13 cellular contexts compared by ENCODE assay signal in the genomic region with DNA sequence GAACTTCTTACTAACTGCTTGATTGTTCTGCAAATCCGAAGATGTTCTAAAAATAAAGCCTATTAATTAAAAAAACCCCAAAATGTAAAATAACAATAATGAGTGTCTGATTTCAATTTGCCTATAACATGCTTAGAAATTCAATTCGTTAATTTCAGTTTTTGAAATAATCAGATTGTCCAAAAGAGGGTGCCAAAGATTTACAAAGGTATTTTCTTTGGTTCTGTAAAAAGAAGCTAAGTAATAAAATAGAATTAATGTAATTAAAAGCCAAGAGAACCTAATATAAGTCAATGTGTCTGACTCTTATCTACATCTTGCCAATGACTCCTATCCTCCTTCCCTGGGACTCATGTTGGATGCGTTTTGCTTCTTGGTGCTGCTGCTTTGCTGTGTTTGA.
DNase-seq lines count a peak whose midpoint lies in the region; ATAC-seq, FAIRE-seq and TF ChIP-seq lines count a peak whose summit lies in the region.
"Had no signal": no experiment of that assay in that cellular context is flagged by ENCODE, and none has a peak within 500 bp of the region (broad histone marks: within the 10 kb centered on the region; RNA-seq: fewer than 3 reads in every experiment).

No MANE protein-coding gene starts in this region.

- POLR2A ChIA-PET in GM12878 (lab: Charles Lee), result no interaction called here

- DNase-seq in G401 (ENCODE audit: low spot score) (peak; percentile 28), MM.1S (no peak), GM12878 (ENCODE audit: low read depth, low spot score) (no peak), middle frontal gyrus (ENCODE audit: extremely low spot score, low spot score) (peak; percentile 36), left cardiac atrium (no peak), brain microvascular endothelial cell (no peak)
- DNase-seq: activated T-cell treated with anti-CD3 and anti-CD28 coated beads, Interleukin-2, amount 50 U/mL, for 1 hour; anterior cingulate cortex; CD4-positive, CD25-positive, alpha-beta regulatory T cell; NCI-H226; SHP77 treated with DMSO at 0.1 percent for 48 hours had no signal

- FAIRE-seq in GM12878 (lab: Jason Lieb, UNC), result no peak

- BruUV-seq in GM12878 (replicated peaks; lab: Mats Ljungman, UMichigan), result no TSS peak

- 0% methylated on average over 3 of the region's 3 CpGs for WGBS in GM12878 (ENCODE audit: insufficient coverage, insufficient replicate concordance, low lambda C conversion rate, missing lambda C conversion rate)

- H3K4me2 ChIP-seq in MM.1S (ENCODE audit: low read depth, low read length) (no peak overlapping the region), GM12878 (ENCODE audit: control insufficient read depth, insufficient read depth) (no peak overlapping the region)

- no peak for ATAC-seq in GM12878
- no peak for ATAC-seq in GM18505 (IDR thresholded peaks at IDR 0.05; ENCODE audit: unreplicated experiment)
- ATAC-seq in left cardiac atrium, result no peak
- ATAC-seq in HG02970 (IDR thresholded peaks at IDR 0.05; ENCODE audit: low FRiP score, unreplicated experiment), result no peak

- TF ChIP-seq POLR2A in GM12878 (IDR thresholded peaks at IDR 0.05; ENCODE audit: low read depth, low read length) (no peak), GM18505 (IDR thresholded peaks at IDR 0.05; ENCODE audit: borderline replicate concordance, extremely low read depth, insufficient read depth, insufficient read length) (no peak)

- H3K4me3 ChIP-seq in MM.1S (ENCODE audit: low read length) (no peak overlapping the region), GM12878 (no peak overlapping the region), brain microvascular endothelial cell (ENCODE audit: low read depth, low read length) (no peak overlapping the region)

- no peaks in the 10 kb centered on the region for H3F3A ChIP-seq in MM.1S (ENCODE audit: insufficient read depth, low read length)

- H3K9me2 ChIP-seq in MM.1S (replicated peaks; ENCODE audit: insufficient read depth, low read length), result no peaks in the 10 kb centered on the region

- intact Hi-C loops in GM12878 (cut with micrococcal nuclease; ENCODE audit: unreplicated experiment), result no loop called here
- intact Hi-C loops in left cardiac atrium (cut with DNase I), result no loop called here

- RAD21 ChIA-PET in GM12878 (lab: Charles Lee; ENCODE audit: unreplicated experiment), result no interaction called here

- no peak overlapping the region for H2AFZ ChIP-seq in MM.1S (ENCODE audit: low read length)
- H2AFZ ChIP-seq in GM12878 (ENCODE audit: control insufficient read depth, low read depth, low read length), result no peak overlapping the region

- 0 out of 2 replicates have a peak, but pooled peaks have one; percentile 14 for TF ChIP-seq RAD21 in GM12878 (IDR thresholded peaks at IDR 0.05; ENCODE audit: insufficient read depth, low read depth, low read length)

- H4K20me1 ChIP-seq in MM.1S (ENCODE audit: insufficient read depth, low read length) (no peaks in the 10 kb centered on the region), GM12878 (ENCODE audit: control insufficient read depth, insufficient read depth) (no peaks in the 10 kb centered on the region)

- CTCF ChIA-PET in GM12878 (lab: Yijun Ruan, JAX), result interaction anchor here (1.0 to 1.4 kb wide), 3 partner anchors 852 to 1369 kb away, joined by 3 to 6 read pairs (median 4); no protein-coding TSS in a partner anchor

- H3K9ac ChIP-seq in MM.1S (ENCODE audit: low read length), result no peak overlapping the region
- H3K9ac ChIP-seq in GM12878 (ENCODE audit: control insufficient read depth, insufficient read depth, low read length), result no peak overlapping the region

- no peak for TF ChIP-seq EP300 in GM12878 (IDR thresholded peaks at IDR 0.05; ENCODE audit: borderline replicate concordance in 1 of 2, control insufficient read depth in 1 of 2, low read depth in 2 of 2, low read length in 2 of 2)

- H3K9me3 ChIP-seq in MM.1S (replicated peaks; ENCODE audit: insufficient read depth, low read length) (no peaks in the 10 kb centered on the region), GM12878 (replicated peaks; ENCODE audit: control insufficient read depth, insufficient read depth, low read length) (no peaks in the 10 kb centered on the region)

- H3K4me1 ChIP-seq in MM.1S (ENCODE audit: low read length) (no peaks in the 10 kb centered on the region), GM12878 (ENCODE audit: control insufficient read depth, insufficient read depth, low read length) (0 out of 2 replicates have a peak, but pooled peaks cover 3% of the 10 kb centered on the region)

- H3K27me3 ChIP-seq in MM.1S (replicated peaks; ENCODE audit: insufficient read depth, low read length) (no peaks in the 10 kb centered on the region), GM12878 (replicated peaks in 1 of 2; ENCODE audit: control insufficient read depth in 2 of 2, insufficient read depth in 2 of 2, low read length in 1 of 2) (no peaks in the 10 kb centered on the region), brain microvascular endothelial cell (replicated peaks) (no peaks in the 10 kb centered on the region)

- H3K27ac ChIP-seq in MM.1S (ENCODE audit: low read length) (no peak overlapping the region), GM12878 (ENCODE audit: control insufficient read depth, insufficient read depth) (no peak overlapping the region), brain microvascular endothelial cell (no peak overlapping the region)

- in situ Hi-C loops in G401 (cut with HindIII; ENCODE audit: low sequenced_read_pairs), result no loop called here
- in situ Hi-C loops in GM12878 (cut with MboI), result no loop called here
- in situ Hi-C loops in brain microvascular endothelial cell (cut with HindIII; ENCODE audit: low pct_ligation_motif_present, low sequenced_read_pairs), result no loop called here

- TF ChIP-seq CTCF in MM.1S (IDR thresholded peaks at IDR 0.05; ENCODE audit: low read length) (peak; percentile 25), GM12878 (IDR thresholded peaks at IDR 0.05 in 2 of 3, conservative IDR thresholded peaks at IDR 0.05 in 1 of 3; ENCODE audit: control insufficient read depth in 2 of 3, extremely low read depth in 1 of 3, insufficient read depth in 1 of 3, low read depth in 3 of 3, low read length in 3 of 3) (peak in 1 of 3 experiments; percentile 18; a peak in 2 of 6 replicates), brain microvascular endothelial cell (IDR thresholded peaks at IDR 0.05; ENCODE audit: low read depth, low read length, missing control alignments) (no peak)

- H3K36me3 ChIP-seq in MM.1S (replicated peaks; ENCODE audit: insufficient read depth, low read length) (no peaks in the 10 kb centered on the region), GM12878 (ENCODE audit: control insufficient read depth in 2 of 2, insufficient read depth in 2 of 2, low read length in 1 of 2) (no peaks in the 10 kb centered on the region), brain microvascular endothelial cell (replicated peaks) (no peaks in the 10 kb centered on the region)

- H3K79me2 ChIP-seq in MM.1S (ENCODE audit: low read length) (no peaks in the 10 kb centered on the region), GM12878 (ENCODE audit: control insufficient read depth, insufficient read depth, low read length) (no peaks in the 10 kb centered on the region)

- SMC1A ChIA-PET in GM12878 (lab: Charles Lee; ENCODE audit: uncharacterized antibody, unreplicated experiment), result interaction anchor here (0.7 kb wide), 1 partner anchor 1370 kb away, joined by 3 read pairs; no protein-coding TSS in a partner anchor

TF ChIP-seq in GM12878, 131 proteins besides CTCF, POLR2A, EP300 and RAD21 (continues in another document):
- TF ChIP-seq CHD4 (IDR thresholded peaks at IDR 0.05) (no peak), ZNF384 (IDR thresholded peaks at IDR 0.05; ENCODE audit: borderline replicate concordance, low read depth, low read length) (no peak), HDGF (IDR thresholded peaks at IDR 0.05) (no peak), PAX5 (IDR thresholded peaks at IDR 0.05; ENCODE audit: borderline replicate concordance, low read depth, low read length) (no peak), IKZF2 (IDR thresholded peaks at IDR 0.05) (no peak), BRCA1 (IDR thresholded peaks at IDR 0.05; ENCODE audit: low read depth, low read length) (no peak), RELA (IDR thresholded peaks at IDR 0.05; ENCODE audit: borderline replicate concordance, partially characterized antibody) (no peak), NFIC (IDR thresholded peaks at IDR 0.05; ENCODE audit: low read depth, low read length) (no peak), CHD2 (IDR thresholded peaks at IDR 0.05; ENCODE audit: borderline replicate concordance, low read depth, low read length) (no peak), POLR2AphosphoS5 (IDR thresholded peaks at IDR 0.05; ENCODE audit: low read length) (no peak), TAF1 (IDR thresholded peaks at IDR 0.05; ENCODE audit: borderline replicate concordance, low read depth, low read length) (no peak)
- TF ChIP-seq, protein P1, sequence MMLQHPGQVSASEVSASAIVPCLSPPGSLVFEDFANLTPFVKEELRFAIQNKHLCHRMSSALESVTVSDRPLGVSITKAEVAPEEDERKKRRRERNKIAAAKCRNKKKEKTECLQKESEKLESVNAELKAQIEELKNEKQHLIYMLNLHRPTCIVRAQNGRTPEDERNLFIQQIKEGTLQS (IDR thresholded peaks at IDR 0.05; ENCODE audit: borderline replicate concordance, extremely low read depth, low read depth, low read length), result no peak
- TF ChIP-seq, protein P2, sequence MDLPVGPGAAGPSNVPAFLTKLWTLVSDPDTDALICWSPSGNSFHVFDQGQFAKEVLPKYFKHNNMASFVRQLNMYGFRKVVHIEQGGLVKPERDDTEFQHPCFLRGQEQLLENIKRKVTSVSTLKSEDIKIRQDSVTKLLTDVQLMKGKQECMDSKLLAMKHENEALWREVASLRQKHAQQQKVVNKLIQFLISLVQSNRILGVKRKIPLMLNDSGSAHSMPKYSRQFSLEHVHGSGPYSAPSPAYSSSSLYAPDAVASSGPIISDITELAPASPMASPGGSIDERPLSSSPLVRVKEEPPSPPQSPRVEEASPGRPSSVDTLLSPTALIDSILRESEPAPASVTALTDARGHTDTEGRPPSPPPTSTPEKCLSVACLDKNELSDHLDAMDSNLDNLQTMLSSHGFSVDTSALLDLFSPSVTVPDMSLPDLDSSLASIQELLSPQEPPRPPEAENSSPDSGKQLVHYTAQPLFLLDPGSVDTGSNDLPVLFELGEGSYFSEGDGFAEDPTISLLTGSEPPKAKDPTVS (IDR thresholded peaks at IDR 0.05; ENCODE audit: low read depth, low read length), result no peak
- TF ChIP-seq, protein P3, sequence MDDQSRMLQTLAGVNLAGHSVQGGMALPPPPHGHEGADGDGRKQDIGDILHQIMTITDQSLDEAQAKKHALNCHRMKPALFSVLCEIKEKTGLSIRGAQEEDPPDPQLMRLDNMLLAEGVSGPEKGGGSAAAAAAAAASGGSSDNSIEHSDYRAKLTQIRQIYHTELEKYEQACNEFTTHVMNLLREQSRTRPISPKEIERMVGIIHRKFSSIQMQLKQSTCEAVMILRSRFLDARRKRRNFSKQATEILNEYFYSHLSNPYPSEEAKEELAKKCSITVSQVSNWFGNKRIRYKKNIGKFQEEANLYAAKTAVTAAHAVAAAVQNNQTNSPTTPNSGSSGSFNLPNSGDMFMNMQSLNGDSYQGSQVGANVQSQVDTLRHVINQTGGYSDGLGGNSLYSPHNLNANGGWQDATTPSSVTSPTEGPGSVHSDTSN (IDR thresholded peaks at IDR 0.05; ENCODE audit: insufficient replicate concordance, low read depth, low read length), result no peak

Comparison
In these comparisons a context has a peak if more than half of its experiments do, and no peak if none do; other contexts are left out.
1. DNase-seq: peak in G401 (single experiment) and middle frontal gyrus (single experiment); none in MM.1S (single experiment), GM12878 (single experiment), left cardiac atrium (single experiment) and brain microvascular endothelial cell (single experiment).